Comparison of ENCODE assay signal across 9 cellular contexts in the genomic region with DNA sequence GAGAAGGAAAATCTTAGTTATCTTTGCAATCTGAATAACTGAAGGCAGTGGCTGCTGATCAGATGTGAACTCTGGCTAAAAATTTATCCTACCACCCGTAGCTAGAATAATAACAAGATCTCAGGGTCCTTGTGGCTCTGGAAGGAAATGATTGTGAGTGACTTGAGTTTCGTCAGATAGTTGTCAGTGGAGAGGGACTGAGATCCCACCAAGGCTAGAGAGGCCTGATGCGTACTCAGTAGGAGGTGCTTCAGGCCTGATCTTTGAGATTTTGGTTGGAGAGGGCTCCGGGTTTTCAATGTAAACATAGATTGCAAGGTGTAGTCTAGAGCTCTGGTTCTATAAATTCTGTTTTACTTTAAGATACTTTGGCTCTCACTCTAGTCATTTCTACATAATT. TPM values are rescaled to one million over a fixed set of nuclear protein-coding genes. Genes with fewer than 3 reads are reported as not detected.
DNase-seq lines count a peak whose midpoint lies in the region; ATAC-seq, FAIRE-seq and TF ChIP-seq lines count a peak whose summit lies in the region.
"Had no signal": no experiment of that assay in that cellular context is flagged by ENCODE, and none has a peak within 500 bp of the region (broad histone marks: within the 10 kb centered on the region; RNA-seq: fewer than 3 reads in every experiment).

No MANE protein-coding gene starts in this region.

- FAIRE-seq in keratinocyte (lab: Jason Lieb, UNC), result no peak
- FAIRE-seq: bronchial epithelial cell had no signal

- H3K9ac ChIP-seq in keratinocyte (ENCODE audit: control insufficient read depth, extremely low read depth, insufficient read depth, low read length), result no peak overlapping the region

- peaks cover 2% of the 10 kb centered on the region for H3K9me1 ChIP-seq in keratinocyte (ENCODE audit: control insufficient read depth, extremely low read depth, insufficient read depth, low read length)

- peaks cover 32% of the 10 kb centered on the region for H3K79me2 ChIP-seq in keratinocyte (ENCODE audit: control insufficient read depth, insufficient read depth, low read length)

- peaks cover 48% of the 10 kb centered on the region for H3K4me1 Mint-ChIP-seq in activated T-cell treated with anti-CD3 and anti-CD28 coated beads, Interleukin-2, amount 50 U/mL, for 24 hours (ENCODE audit: low read depth)
- peaks cover 43% of the 10 kb centered on the region for H3K4me1 Mint-ChIP-seq in activated CD8-positive, alpha-beta T cell treated with anti-CD3 and anti-CD28 coated beads for 36 hours (ENCODE audit: low read depth)

- no peak for DNase-seq in activated T-cell treated with anti-CD3 and anti-CD28 coated beads, Interleukin-2, amount 50 U/mL, for 24 hours
- DNase-seq in activated T-cell treated with anti-CD3 and anti-CD28 coated beads, Interleukin-2, amount 50 U/mL, for 48 hours, result no peak
- DNase-seq in activated CD8-positive, alpha-beta T cell treated with anti-CD3 and anti-CD28 coated beads for 36 hours, result peak; percentile 34
- DNase-seq in keratinocyte (ENCODE audit: low read depth, low spot score) (no peak), amniotic stem cell (lab: John Stamatoyannopoulos, UW) (no peak)

- peak overlapping the region; percentile 90 for H3K4me2 ChIP-seq in keratinocyte (ENCODE audit: control insufficient read depth, extremely low read depth, insufficient read depth, low read depth, low read length)

- CTCF ChIA-PET in activated CD8-positive, alpha-beta T cell treated with anti-CD3 and anti-CD28 coated beads for 36 hours (lab: Charles Lee), result interaction anchor here (0.7 to 2.4 kb wide), 10 partner anchors 9 to 141 kb away, joined by 3 to 8 read pairs (median 4); a partner anchor contains a TSS

- peak overlapping the region; percentile 80 for H3K4me3 Mint-ChIP-seq in activated T-cell treated with anti-CD3 and anti-CD28 coated beads, Interleukin-2, amount 50 U/mL, for 24 hours
- H3K4me3 Mint-ChIP-seq in activated CD8-positive, alpha-beta T cell treated with anti-CD3 and anti-CD28 coated beads for 36 hours, result peak overlapping the region; percentile 76

- peaks cover 43% of the 10 kb centered on the region for H3K36me3 Mint-ChIP-seq in activated T-cell treated with anti-CD3 and anti-CD28 coated beads, Interleukin-2, amount 50 U/mL, for 24 hours (ENCODE audit: low read depth)
- peaks cover 21% of the 10 kb centered on the region for H3K36me3 Mint-ChIP-seq in activated CD8-positive, alpha-beta T cell treated with anti-CD3 and anti-CD28 coated beads for 36 hours (ENCODE audit: low read depth)

- H4K20me1 ChIP-seq in keratinocyte (ENCODE audit: control insufficient read depth, extremely low read depth, insufficient read depth, low read length), result no peaks in the 10 kb centered on the region

- no peak overlapping the region for H2AFZ ChIP-seq in keratinocyte (ENCODE audit: control insufficient read depth, low read length)

- peak overlapping the region; percentile 85 for H3K27ac Mint-ChIP-seq in activated T-cell treated with anti-CD3 and anti-CD28 coated beads, Interleukin-2, amount 50 U/mL, for 24 hours
- H3K27ac Mint-ChIP-seq in activated CD8-positive, alpha-beta T cell treated with anti-CD3 and anti-CD28 coated beads for 36 hours, result peak overlapping the region; percentile 83

- dilution Hi-C loops in keratinocyte (cut with MboI; ENCODE audit: extremely low pct_ligation_motif_present, low sequenced_read_pairs), result no loop called here

- no peaks in the 10 kb centered on the region for H3K27me3 Mint-ChIP-seq in activated T-cell treated with anti-CD3 and anti-CD28 coated beads, Interleukin-2, amount 50 U/mL, for 24 hours
- H3K27me3 Mint-ChIP-seq in activated CD8-positive, alpha-beta T cell treated with anti-CD3 and anti-CD28 coated beads for 36 hours, result no peaks in the 10 kb centered on the region

- POLR2A ChIA-PET in activated CD8-positive, alpha-beta T cell treated with anti-CD3 and anti-CD28 coated beads for 36 hours (lab: Charles Lee), result interaction anchor here (0.7 to 2.6 kb wide), 7 partner anchors 10 to 141 kb away, joined by 3 to 21 read pairs (median 3); a partner anchor contains a TSS

- no peak overlapping the region for H3K27ac ChIP-seq in keratinocyte (ENCODE audit: control insufficient read depth, insufficient read depth, low read length)
- peak overlapping the region; percentile 17 for H3K27ac ChIP-seq in temporal lobe (ENCODE audit: low read depth, low read length)

- no peak for ATAC-seq in activated CD8-positive, alpha-beta T cell treated with anti-CD3 and anti-CD28 coated beads for 36 hours
- ATAC-seq in HG03045 (IDR thresholded peaks at IDR 0.05; ENCODE audit: unreplicated experiment), result no peak
- ATAC-seq in HG02840 (IDR thresholded peaks at IDR 0.05; ENCODE audit: low FRiP score, unreplicated experiment), result no peak

- H3K9me3 Mint-ChIP-seq in activated T-cell treated with anti-CD3 and anti-CD28 coated beads, Interleukin-2, amount 50 U/mL, for 24 hours, result no peaks in the 10 kb centered on the region
- H3K9me3 Mint-ChIP-seq in activated CD8-positive, alpha-beta T cell treated with anti-CD3 and anti-CD28 coated beads for 36 hours, result no peaks in the 10 kb centered on the region

- H3K36me3 ChIP-seq in keratinocyte (ENCODE audit: control insufficient read depth in 2 of 2, extremely low read depth in 1 of 2, insufficient read depth in 2 of 2, low read length in 2 of 2), result peaks cover 0 to 10% of the 10 kb centered on the region in 2 experiments

- H3K4me3 ChIP-seq in keratinocyte (ENCODE audit: control insufficient read depth in 2 of 3, extremely low read depth in 1 of 3, insufficient read depth in 2 of 3, low read depth in 1 of 3, low read length in 3 of 3), result peak overlapping the region in 1 of 3 experiments; percentile 73

- intact Hi-C loops in activated CD8-positive, alpha-beta T cell treated with anti-CD3 and anti-CD28 coated beads for 36 hours (cut with micrococcal nuclease), result no loop called here

- H3K4me1 ChIP-seq in keratinocyte (ENCODE audit: control insufficient read depth, extremely low read depth, insufficient read depth, low read length), result peaks cover 17% of the 10 kb centered on the region

- no peaks in the 10 kb centered on the region for H3K27me3 ChIP-seq in keratinocyte (ENCODE audit: control insufficient read depth, extremely low read depth, insufficient read depth, low read length)

- TF ChIP-seq CTCF in activated CD8-positive, alpha-beta T cell treated with anti-CD3 and anti-CD28 coated beads for 36 hours (IDR thresholded peaks at IDR 0.05), result no peak
- TF ChIP-seq CTCF in keratinocyte (optimal IDR thresholded peaks at IDR 0.05 in 1 of 3, IDR thresholded peaks at IDR 0.05 in 1 of 3, conservative IDR thresholded peaks at IDR 0.05 in 1 of 3; ENCODE audit: extremely low read depth in 1 of 3, insufficient read depth in 2 of 3, low read length in 3 of 3), result no peak

- no peaks in the 10 kb centered on the region for H3K9me3 ChIP-seq in keratinocyte (ENCODE audit: control insufficient read depth, low read depth, low read length)

RNA-seq across cellular contexts. Expression of a gene that starts 1.4 kb away (rescaled TPM):
- total RNA-seq in activated CD8-positive, alpha-beta T cell treated with anti-CD3 and anti-CD28 coated beads for 36 hours, result 10 to 100 TPM; 55.7 to 61.2 TPM
- 9.3 to 14.4 TPM (median 11.9 TPM) in 3 replicates for polyA plus RNA-seq in keratinocyte
- 13.7 TPM for polyA plus RNA-seq in keratinocyte (2011; ENCODE audit: low read depth)
- polyA plus RNA-seq in keratinocyte (2011; cell fraction: cytosol; rRNA removed), result 9.2 and 9.4 TPM in 2 replicates
- 33.6 and 43.4 TPM in 2 replicates for polyA plus RNA-seq in keratinocyte (2011; cell fraction: nucleus; rRNA removed)
- 13.1 and 13.8 TPM in 2 replicates for polyA plus RNA-seq in keratinocyte (2012; ENCODE audit: low replicate concordance)
- polyA minus RNA-seq in keratinocyte, result 27.7 to 74.8 TPM (median 44.0 TPM) in 3 replicates
- polyA minus RNA-seq in keratinocyte (2011; cell fraction: cytosol; rRNA and poly(A)+ RNA removed), result 11.5 TPM
- 23.7 and 38.3 TPM in 2 replicates for polyA minus RNA-seq in keratinocyte (2011; cell fraction: nucleus; rRNA and poly(A)+ RNA removed)
- 67.9 TPM for total RNA-seq in temporal lobe

RNA-seq across cellular contexts. Expression of a gene that starts 13.5 kb away (rescaled TPM):
- total RNA-seq in activated CD8-positive, alpha-beta T cell treated with anti-CD3 and anti-CD28 coated beads for 36 hours, result 10 to 100 TPM; 12.7 to 15.3 TPM
- 7.6 to 10.3 TPM (median 9.1 TPM) in 3 replicates for polyA plus RNA-seq in keratinocyte
- 2.2 TPM for polyA plus RNA-seq in keratinocyte (2011; ENCODE audit: low read depth)
- 6.0 and 7.4 TPM in 2 replicates for polyA plus RNA-seq in keratinocyte (2011; cell fraction: cytosol; rRNA removed)
- 8.8 and 9.0 TPM in 2 replicates for polyA plus RNA-seq in keratinocyte (2011; cell fraction: nucleus; rRNA removed)
- 6.9 and 7.3 TPM in 2 replicates for polyA plus RNA-seq in keratinocyte (2012; ENCODE audit: low replicate concordance)
- 7.3 to 9.1 TPM (median 8.9 TPM) in 3 replicates for polyA minus RNA-seq in keratinocyte
- 5.0 TPM for polyA minus RNA-seq in keratinocyte (2011; cell fraction: cytosol; rRNA and poly(A)+ RNA removed)
- 2.4 and 5.2 TPM in 2 replicates for polyA minus RNA-seq in keratinocyte (2011; cell fraction: nucleus; rRNA and poly(A)+ RNA removed)
- 5.7 TPM for total RNA-seq in temporal lobe

RNA-seq across cellular contexts. Expression of a gene that starts 22.7 kb away (rescaled TPM):
- total RNA-seq in activated CD8-positive, alpha-beta T cell treated with anti-CD3 and anti-CD28 coated beads for 36 hours, result 10 to 100 TPM in 1 of 2 experiments, 1 to 10 TPM in 1; 9.4 to 13.4 TPM
- polyA plus RNA-seq in keratinocyte, result 10.9 to 19.8 TPM (median 11.5 TPM) in 3 replicates
- 2.9 TPM for polyA plus RNA-seq in keratinocyte (2011; ENCODE audit: low read depth)
- 8.1 and 8.9 TPM in 2 replicates for polyA plus RNA-seq in keratinocyte (2011; cell fraction: cytosol; rRNA removed)
- polyA plus RNA-seq in keratinocyte (2011; cell fraction: nucleus; rRNA removed), result 36.2 and 36.6 TPM in 2 replicates
- 7.8 and 18.1 TPM in 2 replicates for polyA plus RNA-seq in keratinocyte (2012; ENCODE audit: low replicate concordance)
- polyA minus RNA-seq in keratinocyte, result 16.9 to 37.7 TPM (median 21.1 TPM) in 3 replicates
- 17.3 TPM for polyA minus RNA-seq in keratinocyte (2011; cell fraction: cytosol; rRNA and poly(A)+ RNA removed)
- polyA minus RNA-seq in keratinocyte (2011; cell fraction: nucleus; rRNA and poly(A)+ RNA removed), result 30.0 and 37.2 TPM in 2 replicates
- total RNA-seq in temporal lobe, result 17.2 TPM

RNA-seq across cellular contexts. Expression of a gene that starts 56.6 kb away (rescaled TPM):
- total RNA-seq in activated CD8-positive, alpha-beta T cell treated with anti-CD3 and anti-CD28 coated beads for 36 hours, result 100 to 1,000 TPM; 189 to 200 TPM
- polyA plus RNA-seq in keratinocyte, result 34.9 to 50.5 TPM (median 45.0 TPM) in 3 replicates
- polyA plus RNA-seq in keratinocyte (2011; ENCODE audit: low read depth), result 19.0 TPM
- polyA plus RNA-seq in keratinocyte (2011; cell fraction: cytosol; rRNA removed), result 24.3 and 24.8 TPM in 2 replicates
- 60.4 and 68.2 TPM in 2 replicates for polyA plus RNA-seq in keratinocyte (2011; cell fraction: nucleus; rRNA removed)
- polyA plus RNA-seq in keratinocyte (2012; ENCODE audit: low replicate concordance), result 42.5 and 55.8 TPM in 2 replicates
- polyA minus RNA-seq in keratinocyte, result 22.4 to 33.0 TPM (median 23.0 TPM) in 3 replicates
- polyA minus RNA-seq in keratinocyte (2011; cell fraction: cytosol; rRNA and poly(A)+ RNA removed), result 26.9 TPM
- 11.2 and 18.9 TPM in 2 replicates for polyA minus RNA-seq in keratinocyte (2011; cell fraction: nucleus; rRNA and poly(A)+ RNA removed)
- 6.6 TPM for total RNA-seq in temporal lobe
